1 cellular context compared by ENCODE assay signal in the genomic region with DNA sequence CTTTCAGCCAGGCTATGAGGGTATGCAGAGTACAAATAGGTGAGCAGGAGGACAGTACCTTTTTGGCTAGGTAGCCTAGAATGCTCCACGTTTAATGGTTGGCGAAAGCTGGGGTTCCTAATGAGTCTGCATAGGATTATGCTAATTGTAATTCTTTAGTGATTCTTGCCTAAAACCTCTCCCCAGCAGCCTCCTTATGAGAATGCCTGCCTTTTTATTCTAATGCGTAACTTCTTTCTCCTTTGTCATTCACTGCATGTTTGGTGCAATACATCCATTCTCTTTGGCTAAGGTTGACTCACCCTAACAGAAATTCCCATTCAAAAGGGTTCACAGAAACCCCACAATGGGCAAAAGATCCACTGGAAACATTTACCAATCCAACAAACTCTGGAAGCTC.
TF ChIP-seq lines count a peak whose summit lies in the region.

No MANE protein-coding gene starts in this region.

TF ChIP-seq in H1, 55 proteins besides CTCF, POLR2A, EP300 and RAD21 (continued from another document):
- no peak for TF ChIP-seq HDAC6 (IDR thresholded peaks at IDR 0.05; ENCODE audit: low read depth, low read length)
- TF ChIP-seq BCL11A (IDR thresholded peaks at IDR 0.05; ENCODE audit: low read depth in 2 of 2, low read length in 2 of 2): peak in 1 of 2 experiments; percentile 51
- TF ChIP-seq, protein P1, sequence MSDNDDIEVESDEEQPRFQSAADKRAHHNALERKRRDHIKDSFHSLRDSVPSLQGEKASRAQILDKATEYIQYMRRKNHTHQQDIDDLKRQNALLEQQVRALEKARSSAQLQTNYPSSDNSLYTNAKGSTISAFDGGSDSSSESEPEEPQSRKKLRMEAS (IDR thresholded peaks at IDR 0.05): no peak
- TF ChIP-seq KDM1A (IDR thresholded peaks at IDR 0.05; ENCODE audit: borderline replicate concordance, low read length): peak; percentile 32; the same call in 1 of the 2 replicates
- TF ChIP-seq POU5F1 (IDR thresholded peaks at IDR 0.05; ENCODE audit: low read depth, low read length): peak; percentile 89
- TF ChIP-seq JUN (IDR thresholded peaks at IDR 0.05; ENCODE audit: low read depth, low read length): peak; percentile 94
- TF ChIP-seq JUND (IDR thresholded peaks at IDR 0.05; ENCODE audit: low read length): peak; percentile 93
- TF ChIP-seq, protein P2, sequence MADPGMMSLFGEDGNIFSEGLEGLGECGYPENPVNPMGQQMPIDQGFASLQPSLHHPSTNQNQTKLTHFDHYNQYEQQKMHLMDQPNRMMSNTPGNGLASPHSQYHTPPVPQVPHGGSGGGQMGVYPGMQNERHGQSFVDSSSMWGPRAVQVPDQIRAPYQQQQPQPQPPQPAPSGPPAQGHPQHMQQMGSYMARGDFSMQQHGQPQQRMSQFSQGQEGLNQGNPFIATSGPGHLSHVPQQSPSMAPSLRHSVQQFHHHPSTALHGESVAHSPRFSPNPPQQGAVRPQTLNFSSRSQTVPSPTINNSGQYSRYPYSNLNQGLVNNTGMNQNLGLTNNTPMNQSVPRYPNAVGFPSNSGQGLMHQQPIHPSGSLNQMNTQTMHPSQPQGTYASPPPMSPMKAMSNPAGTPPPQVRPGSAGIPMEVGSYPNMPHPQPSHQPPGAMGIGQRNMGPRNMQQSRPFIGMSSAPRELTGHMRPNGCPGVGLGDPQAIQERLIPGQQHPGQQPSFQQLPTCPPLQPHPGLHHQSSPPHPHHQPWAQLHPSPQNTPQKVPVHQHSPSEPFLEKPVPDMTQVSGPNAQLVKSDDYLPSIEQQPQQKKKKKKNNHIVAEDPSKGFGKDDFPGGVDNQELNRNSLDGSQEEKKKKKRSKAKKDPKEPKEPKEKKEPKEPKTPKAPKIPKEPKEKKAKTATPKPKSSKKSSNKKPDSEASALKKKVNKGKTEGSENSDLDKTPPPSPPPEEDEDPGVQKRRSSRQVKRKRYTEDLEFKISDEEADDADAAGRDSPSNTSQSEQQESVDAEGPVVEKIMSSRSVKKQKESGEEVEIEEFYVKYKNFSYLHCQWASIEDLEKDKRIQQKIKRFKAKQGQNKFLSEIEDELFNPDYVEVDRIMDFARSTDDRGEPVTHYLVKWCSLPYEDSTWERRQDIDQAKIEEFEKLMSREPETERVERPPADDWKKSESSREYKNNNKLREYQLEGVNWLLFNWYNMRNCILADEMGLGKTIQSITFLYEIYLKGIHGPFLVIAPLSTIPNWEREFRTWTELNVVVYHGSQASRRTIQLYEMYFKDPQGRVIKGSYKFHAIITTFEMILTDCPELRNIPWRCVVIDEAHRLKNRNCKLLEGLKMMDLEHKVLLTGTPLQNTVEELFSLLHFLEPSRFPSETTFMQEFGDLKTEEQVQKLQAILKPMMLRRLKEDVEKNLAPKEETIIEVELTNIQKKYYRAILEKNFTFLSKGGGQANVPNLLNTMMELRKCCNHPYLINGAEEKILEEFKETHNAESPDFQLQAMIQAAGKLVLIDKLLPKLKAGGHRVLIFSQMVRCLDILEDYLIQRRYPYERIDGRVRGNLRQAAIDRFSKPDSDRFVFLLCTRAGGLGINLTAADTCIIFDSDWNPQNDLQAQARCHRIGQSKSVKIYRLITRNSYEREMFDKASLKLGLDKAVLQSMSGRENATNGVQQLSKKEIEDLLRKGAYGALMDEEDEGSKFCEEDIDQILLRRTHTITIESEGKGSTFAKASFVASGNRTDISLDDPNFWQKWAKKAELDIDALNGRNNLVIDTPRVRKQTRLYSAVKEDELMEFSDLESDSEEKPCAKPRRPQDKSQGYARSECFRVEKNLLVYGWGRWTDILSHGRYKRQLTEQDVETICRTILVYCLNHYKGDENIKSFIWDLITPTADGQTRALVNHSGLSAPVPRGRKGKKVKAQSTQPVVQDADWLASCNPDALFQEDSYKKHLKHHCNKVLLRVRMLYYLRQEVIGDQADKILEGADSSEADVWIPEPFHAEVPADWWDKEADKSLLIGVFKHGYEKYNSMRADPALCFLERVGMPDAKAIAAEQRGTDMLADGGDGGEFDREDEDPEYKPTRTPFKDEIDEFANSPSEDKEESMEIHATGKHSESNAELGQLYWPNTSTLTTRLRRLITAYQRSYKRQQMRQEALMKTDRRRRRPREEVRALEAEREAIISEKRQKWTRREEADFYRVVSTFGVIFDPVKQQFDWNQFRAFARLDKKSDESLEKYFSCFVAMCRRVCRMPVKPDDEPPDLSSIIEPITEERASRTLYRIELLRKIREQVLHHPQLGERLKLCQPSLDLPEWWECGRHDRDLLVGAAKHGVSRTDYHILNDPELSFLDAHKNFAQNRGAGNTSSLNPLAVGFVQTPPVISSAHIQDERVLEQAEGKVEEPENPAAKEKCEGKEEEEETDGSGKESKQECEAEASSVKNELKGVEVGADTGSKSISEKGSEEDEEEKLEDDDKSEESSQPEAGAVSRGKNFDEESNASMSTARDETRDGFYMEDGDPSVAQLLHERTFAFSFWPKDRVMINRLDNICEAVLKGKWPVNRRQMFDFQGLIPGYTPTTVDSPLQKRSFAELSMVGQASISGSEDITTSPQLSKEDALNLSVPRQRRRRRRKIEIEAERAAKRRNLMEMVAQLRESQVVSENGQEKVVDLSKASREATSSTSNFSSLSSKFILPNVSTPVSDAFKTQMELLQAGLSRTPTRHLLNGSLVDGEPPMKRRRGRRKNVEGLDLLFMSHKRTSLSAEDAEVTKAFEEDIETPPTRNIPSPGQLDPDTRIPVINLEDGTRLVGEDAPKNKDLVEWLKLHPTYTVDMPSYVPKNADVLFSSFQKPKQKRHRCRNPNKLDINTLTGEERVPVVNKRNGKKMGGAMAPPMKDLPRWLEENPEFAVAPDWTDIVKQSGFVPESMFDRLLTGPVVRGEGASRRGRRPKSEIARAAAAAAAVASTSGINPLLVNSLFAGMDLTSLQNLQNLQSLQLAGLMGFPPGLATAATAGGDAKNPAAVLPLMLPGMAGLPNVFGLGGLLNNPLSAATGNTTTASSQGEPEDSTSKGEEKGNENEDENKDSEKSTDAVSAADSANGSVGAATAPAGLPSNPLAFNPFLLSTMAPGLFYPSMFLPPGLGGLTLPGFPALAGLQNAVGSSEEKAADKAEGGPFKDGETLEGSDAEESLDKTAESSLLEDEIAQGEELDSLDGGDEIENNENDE (IDR thresholded peaks at IDR 0.05; ENCODE audit: insufficient replicate concordance, low read length): peak; percentile 94
- TF ChIP-seq, protein P3, sequence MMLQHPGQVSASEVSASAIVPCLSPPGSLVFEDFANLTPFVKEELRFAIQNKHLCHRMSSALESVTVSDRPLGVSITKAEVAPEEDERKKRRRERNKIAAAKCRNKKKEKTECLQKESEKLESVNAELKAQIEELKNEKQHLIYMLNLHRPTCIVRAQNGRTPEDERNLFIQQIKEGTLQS (IDR thresholded peaks at IDR 0.05; ENCODE audit: insufficient read depth, low read depth, low read length): no peak
- no peak for TF ChIP-seq RBBP5 (IDR thresholded peaks at IDR 0.05; ENCODE audit: borderline replicate concordance, low read depth, low read length)
- TF ChIP-seq TEAD4 (IDR thresholded peaks at IDR 0.05; ENCODE audit: low read depth, low read length): peak; percentile 51; the same call in 1 of the 2 replicates
- TF ChIP-seq HDAC2 (IDR thresholded peaks at IDR 0.05; ENCODE audit: borderline replicate concordance in 1 of 2, low read depth in 2 of 2, low read length in 2 of 2): peak in 1 of 2 experiments; percentile 52; a peak in 1 of 4 replicates
- TF ChIP-seq CHD2 (IDR thresholded peaks at IDR 0.05; ENCODE audit: low read length): 0 out of 2 replicates have a peak, but pooled peaks have one; percentile 28
TF ChIP-seq in H1: peak in this region for 11.
